ENCODE assay signal across 20 cellular contexts in genomic region chr15:35117508-35118280, GRCh38. TPM values are rescaled to one million over a fixed set of nuclear protein-coding genes. Genes with fewer than 3 reads are reported as not detected.
"Had no signal": no experiment of that assay in that cellular context is flagged by ENCODE, and none has a peak within 500 bp of the region (broad histone marks: within the 10 kb centered on the region; RNA-seq: fewer than 3 reads in every experiment).

No MANE protein-coding gene starts in this region.

- DNase-seq: activated CD4-positive, alpha-beta T cell treated with anti-CD3 and anti-CD28 coated beads, Interleukin-2, amount 10 ng/mL, durations not matched to agents 7 days and 5 days; activated CD8-positive, alpha-beta T cell treated with anti-CD3 and anti-CD28 coated beads, Interleukin-2, amount 10 ng/mL, durations not matched to agents 7 days and 5 days; activated naive CD4-positive, alpha-beta T cell treated with anti-CD3 and anti-CD28 coated beads for 36 hours; activated T-cell treated with anti-CD3 and anti-CD28 coated beads, Interleukin-2, amount 50 U/mL, for 24 hours; aorta; erythroblast; left ventricle myocardium superior; mucosa of descending colon; naive B cell; stimulated activated CD4-positive, alpha-beta T cell treated with anti-CD3 and anti-CD28 coated beads, Interleukin-4, amount 100 ng/mL, for 24 hours; stomach; T-helper 9 cell had no signal

- H3K36me3 Mint-ChIP-seq: stimulated activated effector memory CD8-positive, alpha-beta T cell treated with anti-CD3 and anti-CD28 coated beads, Interleukin-12 subunit alpha, Interleukin-12 subunit beta, amount 100 ng/mL, for 72 hours had no signal

- H3K4me1 ChIP-seq: prostate gland, stomach had no signal

- H3K9me3 Mint-ChIP-seq: activated CD4-positive, alpha-beta T cell treated with anti-CD3 and anti-CD28 coated beads, Interleukin-2, amount 10 ng/mL, durations not matched to agents 7 days and 5 days; activated naive CD4-positive, alpha-beta T cell treated with anti-CD3 and anti-CD28 coated beads for 36 hours; activated T-cell treated with anti-CD3 and anti-CD28 coated beads, Interleukin-2, amount 50 U/mL, for 24 hours; activated T-helper 2 cell treated with anti-CD3 and anti-CD28 coated beads, Interferon-gamma antibody, Interleukin-2, Interleukin-4, amounts not matched to agents 10 μg/mL and 5 μg/mL and 100 μg/mL, durations not matched to agents 14 hours and 24 hours and 36 hours; stimulated activated effector memory CD8-positive, alpha-beta T cell treated with anti-CD3 and anti-CD28 coated beads, Interleukin-12 subunit alpha, Interleukin-12 subunit beta, amount 100 ng/mL, for 72 hours had no signal

- H3K27ac Mint-ChIP-seq: activated CD4-positive, alpha-beta T cell treated with anti-CD3 and anti-CD28 coated beads, Interleukin-2, amount 10 ng/mL, durations not matched to agents 7 days and 5 days; activated CD8-positive, alpha-beta T cell treated with anti-CD3 and anti-CD28 coated beads, Interleukin-2, amount 10 ng/mL, durations not matched to agents 7 days and 5 days; activated naive CD4-positive, alpha-beta T cell treated with anti-CD3 and anti-CD28 coated beads for 36 hours; activated T-cell treated with anti-CD3 and anti-CD28 coated beads, Interleukin-2, amount 50 U/mL, for 24 hours; activated T-helper 2 cell treated with anti-CD3 and anti-CD28 coated beads, Interferon-gamma antibody, Interleukin-2, Interleukin-4, amounts not matched to agents 10 μg/mL and 5 μg/mL and 100 μg/mL, durations not matched to agents 14 hours and 24 hours and 36 hours; naive B cell; stimulated activated effector memory CD8-positive, alpha-beta T cell treated with anti-CD3 and anti-CD28 coated beads, Interleukin-12 subunit alpha, Interleukin-12 subunit beta, amount 100 ng/mL, for 72 hours; type B pancreatic cell had no signal

- H3K27ac ChIP-seq: coronary artery, prostate gland, stomach had no signal

- H3K4me3 ChIP-seq: coronary artery, mucosa of descending colon, prostate gland, stomach had no signal

- H3K4me3 Mint-ChIP-seq: activated CD4-positive, alpha-beta T cell treated with anti-CD3 and anti-CD28 coated beads, Interleukin-2, amount 10 ng/mL, durations not matched to agents 7 days and 5 days; activated CD8-positive, alpha-beta T cell treated with anti-CD3 and anti-CD28 coated beads, Interleukin-2, amount 10 ng/mL, durations not matched to agents 7 days and 5 days; activated naive CD4-positive, alpha-beta T cell treated with anti-CD3 and anti-CD28 coated beads for 36 hours; activated T-cell treated with anti-CD3 and anti-CD28 coated beads, Interleukin-2, amount 50 U/mL, for 24 hours; central memory CD8-positive, alpha-beta T cell; naive B cell; stimulated activated effector memory CD8-positive, alpha-beta T cell treated with anti-CD3 and anti-CD28 coated beads, Interleukin-12 subunit alpha, Interleukin-12 subunit beta, amount 100 ng/mL, for 72 hours; type B pancreatic cell had no signal

- H3K27me3 ChIP-seq: stomach had no signal

- H3K36me3 ChIP-seq: prostate gland, stomach had no signal

- ATAC-seq: activated CD4-positive, CD25-positive, alpha-beta regulatory T cell treated with anti-CD3 and anti-CD28 coated beads, Interleukin-2, amount 50 U/mL, for 24 hours; activated CD8-positive, alpha-beta T cell treated with anti-CD3 and anti-CD28 coated beads, Interleukin-2, amount 10 ng/mL, durations not matched to agents 7 days and 5 days; left ventricle myocardium superior; mucosa of descending colon; sciatic nerve; stimulated activated effector memory CD8-positive, alpha-beta T cell treated with anti-CD3 and anti-CD28 coated beads, Interleukin-12 subunit alpha, Interleukin-12 subunit beta, amount 100 ng/mL, for 72 hours had no signal

- H3K9me3 ChIP-seq: mucosa of descending colon, prostate gland, stomach had no signal

- H3K27me3 Mint-ChIP-seq: activated CD4-positive, alpha-beta T cell treated with anti-CD3 and anti-CD28 coated beads, Interleukin-2, amount 10 ng/mL, durations not matched to agents 7 days and 5 days; activated T-cell treated with anti-CD3 and anti-CD28 coated beads, Interleukin-2, amount 50 U/mL, for 24 hours; central memory CD8-positive, alpha-beta T cell; naive B cell; type B pancreatic cell had no signal

- H3K4me1 Mint-ChIP-seq: activated CD4-positive, alpha-beta T cell treated with anti-CD3 and anti-CD28 coated beads, Interleukin-2, amount 10 ng/mL, durations not matched to agents 7 days and 5 days; central memory CD8-positive, alpha-beta T cell; naive B cell; stimulated activated effector memory CD8-positive, alpha-beta T cell treated with anti-CD3 and anti-CD28 coated beads, Interleukin-12 subunit alpha, Interleukin-12 subunit beta, amount 100 ng/mL, for 72 hours had no signal

RNA-seq across cellular contexts. Expression of gene NANOGP8, which starts 32.6 kb away (rescaled TPM):
- total RNA-seq: activated CD4-positive, alpha-beta T cell treated with anti-CD3 and anti-CD28 coated beads, Interleukin-2, amount 10 ng/mL, durations not matched to agents 7 days and 5 days; activated CD8-positive, alpha-beta T cell treated with anti-CD3 and anti-CD28 coated beads, Interleukin-2, amount 10 ng/mL, durations not matched to agents 7 days and 5 days; activated naive CD4-positive, alpha-beta T cell treated with anti-CD3 and anti-CD28 coated beads for 36 hours; activated T-helper 2 cell treated with anti-CD3 and anti-CD28 coated beads, Interferon-gamma antibody, Interleukin-2, Interleukin-4, amounts not matched to agents 10 μg/mL and 5 μg/mL and 100 μg/mL, durations not matched to agents 14 hours and 24 hours and 36 hours; left ventricle myocardium superior; stomach had no signal
- polyA plus RNA-seq: aorta, stomach had no signal
